ENCODE assay signal across 1 cellular context in the genomic region with DNA sequence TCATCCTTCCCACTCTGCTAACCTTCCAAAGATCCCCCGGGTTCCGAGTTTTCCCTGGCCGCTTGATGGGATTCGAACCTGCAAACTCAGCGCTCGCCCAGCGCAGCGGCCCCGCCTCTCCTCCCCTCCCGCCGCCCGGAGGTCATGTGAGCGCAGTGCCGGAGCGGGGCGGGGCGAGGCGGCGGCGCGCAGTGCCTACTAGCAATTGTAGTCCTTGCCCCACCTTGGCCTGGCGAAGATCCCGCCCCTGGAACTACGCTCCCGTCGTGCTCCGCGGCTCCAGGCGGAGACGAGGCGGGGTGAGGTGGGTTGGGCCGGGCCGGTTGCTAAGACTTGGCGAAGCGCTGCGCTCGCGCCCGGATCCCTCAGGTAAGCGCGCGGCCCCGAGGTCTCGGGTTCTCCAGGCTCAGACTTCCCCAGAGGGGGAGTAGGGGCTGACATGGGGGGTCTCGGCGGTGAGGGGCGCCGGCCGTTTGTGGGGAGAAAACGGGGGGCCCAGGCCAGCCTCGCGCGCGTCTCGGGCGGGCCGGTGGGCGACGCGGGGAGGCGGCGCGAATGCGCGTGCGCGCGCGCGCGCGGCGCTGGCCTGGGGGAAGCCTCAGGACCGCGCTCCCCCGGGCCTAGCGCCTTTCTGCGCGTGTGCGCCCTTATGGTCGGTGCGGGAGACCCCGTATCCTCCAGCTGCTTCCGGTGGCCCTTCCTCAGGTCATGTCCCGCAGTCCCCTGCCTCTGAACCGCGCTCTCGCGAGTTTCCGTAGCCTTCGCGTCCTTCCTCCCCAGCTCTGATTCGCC.
TF ChIP-seq lines count a peak whose summit lies in the region.

A gene (plus strand): TSS at position 329 of the 792 bp plus-strand sequence. CDS start 6,649 bp downstream, outside the sequence.
A gene with protein sequence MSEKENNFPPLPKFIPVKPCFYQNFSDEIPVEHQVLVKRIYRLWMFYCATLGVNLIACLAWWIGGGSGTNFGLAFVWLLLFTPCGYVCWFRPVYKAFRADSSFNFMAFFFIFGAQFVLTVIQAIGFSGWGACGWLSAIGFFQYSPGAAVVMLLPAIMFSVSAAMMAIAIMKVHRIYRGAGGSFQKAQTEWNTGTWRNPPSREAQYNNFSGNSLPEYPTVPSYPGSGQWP (plus strand): TSS at position 329 of the 792 bp plus-strand sequence. CDS start 9,621 bp downstream, outside the sequence.

TF ChIP-seq in IMR-90, 13 proteins besides CTCF, POLR2A, EP300 and RAD21:
- TF ChIP-seq MXI1 (IDR thresholded peaks at IDR 0.05; ENCODE audit: borderline replicate concordance, low read depth, low read length) (peak; percentile 56; the same call in 1 of the 2 replicates), SMC3 (IDR thresholded peaks at IDR 0.05; ENCODE audit: low read depth, low read length) (no peak), MAFK (IDR thresholded peaks at IDR 0.05; ENCODE audit: low read depth, low read length) (no peak), FOS (IDR thresholded peaks at IDR 0.05; ENCODE audit: low read depth, low read length) (no peak), MAZ (IDR thresholded peaks at IDR 0.05; ENCODE audit: borderline replicate concordance, low read depth, low read length) (peak; percentile 99), RFX5 (IDR thresholded peaks at IDR 0.05; ENCODE audit: low read depth, low read length) (0 out of 2 replicates have a peak, but pooled peaks have one; percentile 3), BHLHE40 (IDR thresholded peaks at IDR 0.05; ENCODE audit: low read depth, low read length) (peak; percentile 69), NFE2L2 (IDR thresholded peaks at IDR 0.05; ENCODE audit: low read depth, low read length) (no peak), CEBPB (IDR thresholded peaks at IDR 0.05; ENCODE audit: low read depth, low read length) (no peak), CHD1 (IDR thresholded peaks at IDR 0.05; ENCODE audit: low read depth, low read length) (no peak), RCOR1 (IDR thresholded peaks at IDR 0.05; ENCODE audit: insufficient replicate concordance, low read length) (peak; percentile 44)
- TF ChIP-seq, protein P1, sequence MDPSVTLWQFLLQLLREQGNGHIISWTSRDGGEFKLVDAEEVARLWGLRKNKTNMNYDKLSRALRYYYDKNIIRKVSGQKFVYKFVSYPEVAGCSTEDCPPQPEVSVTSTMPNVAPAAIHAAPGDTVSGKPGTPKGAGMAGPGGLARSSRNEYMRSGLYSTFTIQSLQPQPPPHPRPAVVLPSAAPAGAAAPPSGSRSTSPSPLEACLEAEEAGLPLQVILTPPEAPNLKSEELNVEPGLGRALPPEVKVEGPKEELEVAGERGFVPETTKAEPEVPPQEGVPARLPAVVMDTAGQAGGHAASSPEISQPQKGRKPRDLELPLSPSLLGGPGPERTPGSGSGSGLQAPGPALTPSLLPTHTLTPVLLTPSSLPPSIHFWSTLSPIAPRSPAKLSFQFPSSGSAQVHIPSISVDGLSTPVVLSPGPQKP (IDR thresholded peaks at IDR 0.05; ENCODE audit: borderline replicate concordance, low read depth, low read length) = 0 out of 2 replicates have a peak, but pooled peaks have one; percentile 6
- TF ChIP-seq, protein P2, sequence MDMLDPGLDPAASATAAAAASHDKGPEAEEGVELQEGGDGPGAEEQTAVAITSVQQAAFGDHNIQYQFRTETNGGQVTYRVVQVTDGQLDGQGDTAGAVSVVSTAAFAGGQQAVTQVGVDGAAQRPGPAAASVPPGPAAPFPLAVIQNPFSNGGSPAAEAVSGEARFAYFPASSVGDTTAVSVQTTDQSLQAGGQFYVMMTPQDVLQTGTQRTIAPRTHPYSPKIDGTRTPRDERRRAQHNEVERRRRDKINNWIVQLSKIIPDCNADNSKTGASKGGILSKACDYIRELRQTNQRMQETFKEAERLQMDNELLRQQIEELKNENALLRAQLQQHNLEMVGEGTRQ (IDR thresholded peaks at IDR 0.05; ENCODE audit: low read depth, low read length) = peak; percentile 92
